20 cellular contexts compared by ENCODE assay signal in genomic region chr16:74321356-74321755, GRCh38. TPM values are rescaled to one million over a fixed set of nuclear protein-coding genes. Genes with fewer than 3 reads are reported as not detected.
DNase-seq lines count a peak whose midpoint lies in the region; ATAC-seq and TF ChIP-seq lines count a peak whose summit lies in the region.
"Had no signal": no experiment of that assay in that cellular context is flagged by ENCODE, and none has a peak within 500 bp of the region (broad histone marks: within the 10 kb centered on the region; RNA-seq: fewer than 3 reads in every experiment).

No MANE protein-coding gene starts in this region.

- peak; percentile 19 for ATAC-seq in Right ventricle myocardium inferior
- peak in 3 of 4 donors; percentile 41 to 64 (median 51) for ATAC-seq in heart left ventricle
- ATAC-seq: A549, K562 had no signal

- H3K79me1 ChIP-seq in neuronal stem cell (ENCODE audit: low read depth, low read length): no peaks in the 10 kb centered on the region

- TF ChIP-seq CTCF in heart left ventricle (IDR thresholded peaks at IDR 0.05) (no peak), GM13977 (IDR thresholded peaks at IDR 0.05; ENCODE audit: extremely low read depth, insufficient read depth, missing control alignments) (no peak)

- H3K9me3 ChIP-seq in heart left ventricle (no peaks in the 10 kb centered on the region), neuronal stem cell (replicated peaks in 1 of 2; ENCODE audit: control insufficient read depth in 2 of 2, insufficient read depth in 1 of 2, low read depth in 1 of 2, low read length in 2 of 2) (peaks cover 0 to 5% of the 10 kb centered on the region in 2 donors)
- H3K9me3 ChIP-seq in effector memory CD4-positive, alpha-beta T cell (ENCODE audit: control insufficient read depth, low read length): no peaks in the 10 kb centered on the region
- H3K9me3 ChIP-seq: A549 had no signal

- 50 to 88% (median 84%) methylated on average over 1 to 2 of the region's 2 CpGs for WGBS in heart left ventricle, 4 donors
- WGBS in neuronal stem cell (ENCODE audit: extremely low coverage in 2 of 2, insufficient read length in 2 of 2, insufficient replicate concordance in 1 of 2), 2 donors: no CpG with 5 or more reads among the region's 2 CpGs

- H3K4me3 ChIP-seq in heart left ventricle (no peak overlapping the region), neuronal stem cell (ENCODE audit: low read length in 2 of 2) (no peak overlapping the region)
- no peak overlapping the region for H3K4me3 ChIP-seq in effector memory CD4-positive, alpha-beta T cell (ENCODE audit: insufficient read depth, low read depth, low read length, poor library complexity, severe bottlenecking)
- H3K4me3 ChIP-seq: A549, K562, lung had no signal

- H3K4me1 ChIP-seq in heart left ventricle (peaks cover 0 to 39% (median 28%) of the 10 kb centered on the region in 12 donors), neuronal stem cell (ENCODE audit: control insufficient read depth in 2 of 2, insufficient read depth in 1 of 2, low read depth in 1 of 2, low read length in 2 of 2) (no peaks in the 10 kb centered on the region)
- no peaks in the 10 kb centered on the region for H3K4me1 ChIP-seq in effector memory CD4-positive, alpha-beta T cell (ENCODE audit: control insufficient read depth, insufficient read depth, low read length, poor library complexity, severe bottlenecking)
- H3K4me1 ChIP-seq: A549 had no signal

- no peak overlapping the region for H2BK120ac ChIP-seq in neuronal stem cell (ENCODE audit: low read depth, low read length)

- H2BK5ac ChIP-seq in neuronal stem cell (ENCODE audit: low read length): peak overlapping the region; percentile 39

- TF ChIP-seq POLR2A in heart left ventricle (IDR thresholded peaks at IDR 0.05): no peak

- H3K36me3 ChIP-seq in heart left ventricle (peaks cover 0 to 14% (median 12%) of the 10 kb centered on the region in 9 donors), neuronal stem cell (replicated peaks in 1 of 2; ENCODE audit: control insufficient read depth in 2 of 2, insufficient read depth in 2 of 2, low read length in 2 of 2) (peaks cover 13 to 18% of the 10 kb centered on the region in 2 donors)
- no peaks in the 10 kb centered on the region for H3K36me3 ChIP-seq in effector memory CD4-positive, alpha-beta T cell (ENCODE audit: control insufficient read depth, insufficient read depth, low read length)

- intact Hi-C loops in Right ventricle myocardium inferior (cut with DNase I) (no loop called here), cardiac septum (cut with DNase I) (no loop called here), heart left ventricle (cut with DNase I) (no loop called here)

- peak overlapping the region; percentile 96 for H3K23ac ChIP-seq in neuronal stem cell (ENCODE audit: low read depth, low read length, poor library complexity)

- H3K27me3 ChIP-seq in heart left ventricle (no peaks in the 10 kb centered on the region), neuronal stem cell (ENCODE audit: control insufficient read depth in 3 of 3, insufficient read depth in 3 of 3, low read depth in 1 of 3, low read length in 3 of 3) (peaks cover 0 to 2% (median 0%) of the 10 kb centered on the region in 3 experiments)
- H3K27me3 ChIP-seq in effector memory CD4-positive, alpha-beta T cell (replicated peaks; ENCODE audit: control insufficient read depth, insufficient read depth, low read length, poor library complexity, severe bottlenecking): no peaks in the 10 kb centered on the region

- no peak overlapping the region for H3K14ac ChIP-seq in neuronal stem cell (ENCODE audit: low read length)

- in situ Hi-C loops in GM13977 (cut with MboI; ENCODE audit: low pct_unique_long_range_greater_than_20kb, low sequenced_read_pairs, unreplicated experiment): loop anchor here (25.0 kb wide), 1 partner anchor 316 kb away; no protein-coding TSS in a partner anchor

- H3K9ac ChIP-seq in neuronal stem cell (ENCODE audit: low read depth, low read length, poor library complexity): peak overlapping the region; percentile 4

- no peak overlapping the region for H2BK12ac ChIP-seq in neuronal stem cell (ENCODE audit: low read length)

- no peak overlapping the region for H4K91ac ChIP-seq in neuronal stem cell (ENCODE audit: low read depth, low read length, poor library complexity)

- no peak overlapping the region for H2BK15ac ChIP-seq in neuronal stem cell (ENCODE audit: low read length)

- H3K27ac ChIP-seq in heart left ventricle (peak overlapping the region in 11 of 12 donors; percentile 44 to 87 (median 76)), neuronal stem cell (replicated peaks; ENCODE audit: low read length) (no peak overlapping the region)
- no peak overlapping the region for H3K27ac ChIP-seq in effector memory CD4-positive, alpha-beta T cell (ENCODE audit: insufficient read depth, low read length, poor library complexity, severe bottlenecking)
- H3K27ac ChIP-seq: A549, C4-2B had no signal

- H4K8ac ChIP-seq in neuronal stem cell (ENCODE audit: low read depth, low read length): peak overlapping the region; percentile 65

- H3K4me2 ChIP-seq in neuronal stem cell (ENCODE audit: insufficient read depth, low read length, poor library complexity, severe bottlenecking): no peak overlapping the region
- H3K4me2 ChIP-seq: A549 had no signal

- no peak overlapping the region for H3K18ac ChIP-seq in neuronal stem cell (ENCODE audit: low read length)

- H2AK5ac ChIP-seq in neuronal stem cell (ENCODE audit: low read depth, low read length): no peak overlapping the region

- DNase-seq in Right ventricle myocardium inferior (ENCODE audit: missing footprints): no peak
- no peak for DNase-seq in cardiac septum (ENCODE audit: low spot score)
- peak in 1 of 5 donors; percentile 61 for DNase-seq in heart left ventricle
- no peak for DNase-seq in neuronal stem cell (ENCODE audit: low spot score)
- DNase-seq in effector memory CD4-positive, alpha-beta T cell: no peak
- no peak for DNase-seq in SHP77 treated with DMSO at 0.1 percent for 48 hours (lab: John Stamatoyannopoulos, UW)
- DNase-seq in GDM1 (lab: John Stamatoyannopoulos, UW): no peak
- DNase-seq in GM13977 (ENCODE audit: low spot score): no peak
- DNase-seq: activated CD4-positive, alpha-beta memory T cell treated with anti-CD3 and anti-CD28 coated beads for 36 hours; activated naive CD4-positive, alpha-beta T cell; DMS53; naive B cell; NCI-H2107; NCI-H524; stimulated activated CD4-positive, alpha-beta T cell treated with anti-CD3 and anti-CD28 coated beads, Interleukin-2, amount 100 ng/mL, for 48 hours had no signal

- H3K4ac ChIP-seq in neuronal stem cell (ENCODE audit: low read length): no peak overlapping the region

- H2AFZ ChIP-seq in neuronal stem cell (ENCODE audit: low read length): no peak overlapping the region

RNA-seq across cellular contexts. Expression of gene PSMD7, which starts 24.7 kb away (rescaled TPM):
- total RNA-seq in Right ventricle myocardium inferior (123 TPM), cardiac septum (127 TPM), heart left ventricle (100 to 1,000 TPM; 101 to 162 (median 131) TPM)
- 100 to 1,000 TPM in 1 of 2 donors, 10 to 100 TPM in 1; 74.1 to 226 TPM for polyA plus RNA-seq in heart left ventricle
- 110 TPM for polyA plus RNA-seq in neuronal stem cell (2013, experiment 1 of 2)
- 113 TPM for polyA plus RNA-seq in neuronal stem cell (2013, experiment 2 of 2)

RNA-seq across cellular contexts. Expression of gene NPIPB15, which starts 54.8 kb away (rescaled TPM):
- not detected for total RNA-seq in Right ventricle myocardium inferior
- not detected for total RNA-seq in cardiac septum
- 1 to 10 TPM in 6 of 9 donors, under 1 TPM in 1, not detected in 2; 0.72 to 2.9 (median 1.6) TPM for total RNA-seq in heart left ventricle
- 1 to 10 TPM; 1.9 to 3.4 TPM for polyA plus RNA-seq in heart left ventricle
- 0.26 TPM for polyA plus RNA-seq in neuronal stem cell (2013, experiment 1 of 2)
- polyA plus RNA-seq in neuronal stem cell (2013, experiment 2 of 2): 0.19 TPM
- total RNA-seq: fibroblast of lung had no signal

Comparison
In these comparisons a context has a peak if more than half of its experiments do, and no peak if none do; other contexts are left out.
1. H3K27ac ChIP-seq: peak in heart left ventricle (11 of 12); none in neuronal stem cell (single experiment) and effector memory CD4-positive, alpha-beta T cell (single experiment).